ENCODE assay signal across 9 cellular contexts in genomic region chr2:112187805-112188596, GRCh38. TPM values are rescaled to one million over a fixed set of nuclear protein-coding genes. Genes with fewer than 3 reads are reported as not detected.
DNase-seq lines count a peak whose midpoint lies in the region; ATAC-seq and TF ChIP-seq lines count a peak whose summit lies in the region.
"Had no signal": no experiment of that assay in that cellular context is flagged by ENCODE, and none has a peak within 500 bp of the region (broad histone marks: within the 10 kb centered on the region; RNA-seq: fewer than 3 reads in every experiment).

No MANE protein-coding gene starts in this region.

- H3K36me3 ChIP-seq in left lung = no peaks in the 10 kb centered on the region
- H3K36me3 ChIP-seq: brain microvascular endothelial cell, prostate gland had no signal

- ATAC-seq in left lung (peak; percentile 55), HG03039 (IDR thresholded peaks at IDR 0.05; ENCODE audit: unreplicated experiment) (no peak), sciatic nerve (no peak)

- no peaks in the 10 kb centered on the region for H3K4me1 ChIP-seq in left lung
- H3K4me1 ChIP-seq: prostate gland had no signal

- H3K9me3 Mint-ChIP-seq in activated T-cell treated with anti-CD3 and anti-CD28 coated beads, Interleukin-2, amount 50 U/mL, for 24 hours = peaks cover 6% of the 10 kb centered on the region
- peaks cover 7% of the 10 kb centered on the region for H3K9me3 Mint-ChIP-seq in stimulated activated naive CD8-positive, alpha-beta T cell treated with anti-CD3 and anti-CD28 coated beads, Interleukin-15, Interleukin-2, amounts not matched to agents 100 ng/mL and 50 ng/mL, for 24 hours

- peak overlapping the region; percentile 98 for H3K27ac Mint-ChIP-seq in activated T-cell treated with anti-CD3 and anti-CD28 coated beads, Interleukin-2, amount 50 U/mL, for 24 hours
- peak overlapping the region; percentile 99 for H3K27ac Mint-ChIP-seq in stimulated activated naive CD8-positive, alpha-beta T cell treated with anti-CD3 and anti-CD28 coated beads, Interleukin-15, Interleukin-2, amounts not matched to agents 100 ng/mL and 50 ng/mL, for 24 hours

- CTCF ChIA-PET in RWPE1 (lab: Yijun Ruan, JAX) = no interaction called here

- intact Hi-C loops in left lung (cut with DNase I) = no loop called here
- intact Hi-C loops in sciatic nerve (cut with DNase I) = no loop called here

- DNase-seq in RWPE1 (ENCODE audit: low spot score) (peak; percentile 55), left lung (no peak), SW 1271 (lab: John Stamatoyannopoulos, UW) (no peak), sciatic nerve (ENCODE audit: low spot score) (no peak)
- DNase-seq in activated T-cell treated with anti-CD3 and anti-CD28 coated beads, Interleukin-2, amount 50 U/mL, for 24 hours = peak; percentile 82
- DNase-seq: brain microvascular endothelial cell had no signal

- H3K4me3 ChIP-seq in left lung = no peak overlapping the region
- H3K4me3 ChIP-seq: prostate gland had no signal

- no peaks in the 10 kb centered on the region for H3K27me3 Mint-ChIP-seq in activated T-cell treated with anti-CD3 and anti-CD28 coated beads, Interleukin-2, amount 50 U/mL, for 24 hours
- peaks cover 4% of the 10 kb centered on the region for H3K27me3 Mint-ChIP-seq in stimulated activated naive CD8-positive, alpha-beta T cell treated with anti-CD3 and anti-CD28 coated beads, Interleukin-15, Interleukin-2, amounts not matched to agents 100 ng/mL and 50 ng/mL, for 24 hours

- POLR2A ChIA-PET in RWPE1 (lab: Yijun Ruan, JAX; ENCODE audit: low non-redundant PET) = no interaction called here

- peaks cover 85% of the 10 kb centered on the region for H3K4me1 Mint-ChIP-seq in activated T-cell treated with anti-CD3 and anti-CD28 coated beads, Interleukin-2, amount 50 U/mL, for 24 hours (ENCODE audit: low read depth)
- H3K4me1 Mint-ChIP-seq in stimulated activated naive CD8-positive, alpha-beta T cell treated with anti-CD3 and anti-CD28 coated beads, Interleukin-15, Interleukin-2, amounts not matched to agents 100 ng/mL and 50 ng/mL, for 24 hours (ENCODE audit: low read depth) = peaks cover 71% of the 10 kb centered on the region

- H3K27me3 ChIP-seq in left lung = no peaks in the 10 kb centered on the region
- H3K27me3 ChIP-seq: brain microvascular endothelial cell had no signal

- peaks cover 78% of the 10 kb centered on the region for H3K36me3 Mint-ChIP-seq in activated T-cell treated with anti-CD3 and anti-CD28 coated beads, Interleukin-2, amount 50 U/mL, for 24 hours (ENCODE audit: low read depth)
- H3K36me3 Mint-ChIP-seq in stimulated activated naive CD8-positive, alpha-beta T cell treated with anti-CD3 and anti-CD28 coated beads, Interleukin-15, Interleukin-2, amounts not matched to agents 100 ng/mL and 50 ng/mL, for 24 hours (ENCODE audit: low read depth) = peaks cover 20% of the 10 kb centered on the region

- no peak for TF ChIP-seq CTCF in RWPE1 (conservative IDR thresholded peaks at IDR 0.05; ENCODE audit: low read depth)
- no peak for TF ChIP-seq CTCF in left lung (IDR thresholded peaks at IDR 0.05)

- no peak overlapping the region for H3K27ac ChIP-seq in RWPE1
- H3K27ac ChIP-seq in left lung = no peak overlapping the region
- H3K27ac ChIP-seq: brain microvascular endothelial cell, prostate gland had no signal

- peak overlapping the region; percentile 52 for H3K4me3 Mint-ChIP-seq in activated T-cell treated with anti-CD3 and anti-CD28 coated beads, Interleukin-2, amount 50 U/mL, for 24 hours
- peak overlapping the region; percentile 82 for H3K4me3 Mint-ChIP-seq in stimulated activated naive CD8-positive, alpha-beta T cell treated with anti-CD3 and anti-CD28 coated beads, Interleukin-15, Interleukin-2, amounts not matched to agents 100 ng/mL and 50 ng/mL, for 24 hours

- H3K9me3 ChIP-seq in left lung = no peaks in the 10 kb centered on the region
- H3K9me3 ChIP-seq: prostate gland had no signal

RNA-seq across cellular contexts. Expression of gene FBLN7, which starts 49.8 kb away (rescaled TPM):
- total RNA-seq in left lung (1 to 10 TPM; 2.6 to 3.1 TPM), sciatic nerve (2.3 TPM)

Comparison
In these comparisons a context has a peak if more than half of its experiments do, and no peak if none do; other contexts are left out.
1. DNase-seq: peak in RWPE1 (single experiment) and activated T-cell treated with anti-CD3 and anti-CD28 coated beads, Interleukin-2, amount 50 U/mL, for 24 hours (single experiment); none in left lung (0 of 2), SW 1271 (0 of 2) and sciatic nerve (single experiment).